In genomic region chr6:21895591-21895990, GRCh38 we compare ENCODE assay signal across 27 cellular contexts.
"Had no signal": no experiment of that assay in that cellular context is flagged by ENCODE, and none has a peak within 500 bp of the region (broad histone marks: within the 10 kb centered on the region; RNA-seq: fewer than 3 reads in every experiment).

No MANE protein-coding gene starts in this region.

- H3K9me3 Mint-ChIP-seq: activated CD8-positive, alpha-beta T cell treated with anti-CD3 and anti-CD28 coated beads for 36 hours; activated naive CD8-positive, alpha-beta T cell treated with anti-CD3 and anti-CD28 coated beads for 36 hours had no signal

- H3K27me3 Mint-ChIP-seq: activated CD8-positive, alpha-beta T cell treated with anti-CD3 and anti-CD28 coated beads for 36 hours; activated naive CD8-positive, alpha-beta T cell treated with anti-CD3 and anti-CD28 coated beads for 36 hours; activated T-helper 17 cell treated with anti-CD3 and anti-CD28 coated beads, Interleukin-2, amount 50 U/mL, for 72 hours; central memory CD8-positive, alpha-beta T cell had no signal

- DNase-seq: activated CD4-positive, alpha-beta T cell treated with anti-CD3 and anti-CD28 coated beads, Interleukin-2, amount 10 ng/mL, durations not matched to agents 24 days and 14 days; activated CD4-positive, alpha-beta T cell treated with anti-CD3 and anti-CD28 coated beads, Interleukin-2, amount 50 U/mL, for 4 hours; activated CD8-positive, alpha-beta T cell treated with anti-CD3 and anti-CD28 coated beads for 36 hours; activated effector memory CD4-positive, alpha-beta T cell treated with anti-CD3 and anti-CD28 coated beads, Interleukin-2, amount 50 U/mL, for 16 hours; activated naive CD4-positive, alpha-beta T cell; activated naive CD4-positive, alpha-beta T cell treated with anti-CD3 and anti-CD28 coated beads, Interleukin-2, amount 50 U/mL, for 16 hours; activated naive CD8-positive, alpha-beta T cell treated with anti-CD3 and anti-CD28 coated beads for 36 hours; activated T-cell treated with anti-CD3 and anti-CD28 coated beads, Interleukin-2, amount 50 U/mL, for 1 hour; activated T-cell treated with anti-CD3 and anti-CD28 coated beads, Interleukin-2, amount 50 U/mL, for 72 hours; amygdala; NCI-H1105; NCI-H1417 treated with DMSO at 0.1 percent for 48 hours; NCI-H187 treated with DMSO at 0.1 percent for 48 hours; NCI-H2081; NCI-H226; NCI-H446 treated with DMSO at 0.1 percent for 48 hours; NCI-H524 treated with DMSO at 0.1 percent for 48 hours; SHP77; SJCRH30; T1000; WERI-Rb-1 had no signal

- H3K9me3 ChIP-seq: ascending aorta, SJCRH30 had no signal

- H3K27ac Mint-ChIP-seq: activated CD4-positive, alpha-beta T cell treated with anti-CD3 and anti-CD28 coated beads, Interleukin-2, amount 10 ng/mL, durations not matched to agents 24 days and 14 days; activated CD8-positive, alpha-beta T cell treated with anti-CD3 and anti-CD28 coated beads for 36 hours; activated naive CD8-positive, alpha-beta T cell treated with anti-CD3 and anti-CD28 coated beads for 36 hours; activated T-cell treated with anti-CD3 and anti-CD28 coated beads, Interleukin-2, amount 50 U/mL, for 72 hours; activated T-helper 17 cell treated with anti-CD3 and anti-CD28 coated beads, Interleukin-2, amount 50 U/mL, for 72 hours had no signal

- H3K36me3 ChIP-seq: ascending aorta, cardiac muscle cell, SJCRH30, WERI-Rb-1 had no signal

- H3K4me1 Mint-ChIP-seq: activated CD4-positive, alpha-beta T cell treated with anti-CD3 and anti-CD28 coated beads, Interleukin-2, amount 10 ng/mL, durations not matched to agents 24 days and 14 days; activated naive CD8-positive, alpha-beta T cell treated with anti-CD3 and anti-CD28 coated beads for 36 hours; activated T-helper 17 cell treated with anti-CD3 and anti-CD28 coated beads, Interleukin-2, amount 50 U/mL, for 72 hours; central memory CD8-positive, alpha-beta T cell had no signal

- H3K4me3 ChIP-seq: ascending aorta, cardiac muscle cell, SJCRH30, SK-N-MC had no signal

- H3K27ac ChIP-seq: ascending aorta, cardiac muscle cell, SJCRH30, SK-N-MC, WERI-Rb-1 had no signal

- H3K36me3 Mint-ChIP-seq: activated naive CD8-positive, alpha-beta T cell treated with anti-CD3 and anti-CD28 coated beads for 36 hours had no signal

- H3K4me1 ChIP-seq: SJCRH30 had no signal

- ATAC-seq: activated CD8-positive, alpha-beta T cell treated with anti-CD3 and anti-CD28 coated beads for 36 hours; activated T-cell treated with anti-CD3 and anti-CD28 coated beads, Interleukin-2, amount 50 U/mL, for 72 hours; activated T-helper 17 cell treated with anti-CD3 and anti-CD28 coated beads, Interleukin-2, amount 50 U/mL, for 72 hours; Panc1 had no signal

- H3K27me3 ChIP-seq: ascending aorta, cardiac muscle cell, SJCRH30 had no signal

- H3K4me3 Mint-ChIP-seq: activated CD4-positive, alpha-beta T cell treated with anti-CD3 and anti-CD28 coated beads, Interleukin-2, amount 10 ng/mL, durations not matched to agents 24 days and 14 days; activated CD8-positive, alpha-beta T cell treated with anti-CD3 and anti-CD28 coated beads for 36 hours; activated naive CD8-positive, alpha-beta T cell treated with anti-CD3 and anti-CD28 coated beads for 36 hours; activated T-cell treated with anti-CD3 and anti-CD28 coated beads, Interleukin-2, amount 50 U/mL, for 72 hours; activated T-helper 17 cell treated with anti-CD3 and anti-CD28 coated beads, Interleukin-2, amount 50 U/mL, for 72 hours; central memory CD8-positive, alpha-beta T cell had no signal
